In genomic region chr11:58629857-58630256, GRCh38 we compare ENCODE assay signal across 8 cellular contexts. TPM values are rescaled to one million over a fixed set of nuclear protein-coding genes. Genes with fewer than 3 reads are reported as not detected.
A peak's percentile ranks its signal among the peaks of the same experiment; 100 is the strongest.
DNase-seq lines count a peak whose midpoint lies in the region; ATAC-seq and TF ChIP-seq lines count a peak whose summit lies in the region.

No MANE protein-coding gene starts in this region.

- H3K9me3 Mint-ChIP-seq in MCF 10A (ENCODE audit: unreplicated experiment) = no peaks in the 10 kb centered on the region

- in situ Hi-C loops in gastrocnemius medialis (cut with MboI; ENCODE audit: low sequenced_read_pairs in 4 of 4) = loop anchor here in 3 of 4 donors (5.0 to 25.0 kb wide), 3 partner anchors 53 to 507 kb away; partner anchors contain the start of genes LPXN (in 2 of the 3), ZFP91 (in 2 of the 3) and FAM111A (in 1 of the 3)

- no peak for TF ChIP-seq POLR2A in breast epithelium (IDR thresholded peaks at IDR 0.05)
- no peak for TF ChIP-seq POLR2A in gastrocnemius medialis (IDR thresholded peaks at IDR 0.05)

- no peaks in the 10 kb centered on the region for H3K4me1 ChIP-seq in breast epithelium
- H3K4me1 ChIP-seq in foreskin keratinocyte = peaks cover 32% of the 10 kb centered on the region
- H3K4me1 ChIP-seq in gastrocnemius medialis = peaks cover 30 to 42% of the 10 kb centered on the region in 2 donors

- POLR2A ChIA-PET in MCF 10A (lab: Yijun Ruan, JAX) = interaction anchor here (1.1 to 7.1 kb wide), 4 partner anchors 50 to 163 kb away, joined by 3 to 89 read pairs (median 6); partner anchors contain the start of gene LPXN

- H3K27me3 Mint-ChIP-seq in MCF 10A (ENCODE audit: insufficient read depth, unreplicated experiment) = no peaks in the 10 kb centered on the region

- CTCF ChIA-PET in MCF 10A (lab: Yijun Ruan, JAX) = interaction anchor here (0.6 to 5.1 kb wide), 22 partner anchors 11 to 551 kb away, joined by 3 to 41 read pairs (median 4); partner anchors contain the start of gene LPXN

- H3K36me3 ChIP-seq in breast epithelium (no peaks in the 10 kb centered on the region), gastrocnemius medialis (peaks cover 0 to 2% of the 10 kb centered on the region in 2 donors)

- no peak overlapping the region for H3K4me3 Mint-ChIP-seq in MCF 10A (ENCODE audit: unreplicated experiment)

- H3K27ac Mint-ChIP-seq in MCF 10A (ENCODE audit: low read depth, unreplicated experiment) = no peak overlapping the region

- no peak overlapping the region for H3K4me3 ChIP-seq in breast epithelium
- H3K4me3 ChIP-seq in gastrocnemius medialis = no peak overlapping the region

- no peaks in the 10 kb centered on the region for H3K27me3 ChIP-seq in breast epithelium
- no peaks in the 10 kb centered on the region for H3K27me3 ChIP-seq in foreskin keratinocyte
- no peaks in the 10 kb centered on the region for H3K27me3 ChIP-seq in gastrocnemius medialis

- TF ChIP-seq CTCF in MCF 10A (IDR thresholded peaks at IDR 0.05; ENCODE audit: unreplicated experiment) (peak; percentile 51), breast epithelium (IDR thresholded peaks at IDR 0.05) (peak in 1 of 3 donors; percentile 33), foreskin keratinocyte (conservative IDR thresholded peaks at IDR 0.05) (peak; percentile 74), gastrocnemius medialis (IDR thresholded peaks at IDR 0.05 in 4 of 5, conservative IDR thresholded peaks at IDR 0.05 in 1 of 5) (peak in 4 of 5 experiments; percentile 25 to 49 (median 34))

- H3K9me3 ChIP-seq in breast epithelium (no peaks in the 10 kb centered on the region), gastrocnemius medialis (no peaks in the 10 kb centered on the region)

- H3K27ac ChIP-seq in breast epithelium = no peak overlapping the region
- H3K27ac ChIP-seq in foreskin keratinocyte = no peak overlapping the region
- H3K27ac ChIP-seq in gastrocnemius medialis = no peak overlapping the region

- ATAC-seq in foreskin keratinocyte = peak; percentile 42
- ATAC-seq in gastrocnemius medialis = peak in 1 of 2 donors; percentile 37
- ATAC-seq in GM18519 (IDR thresholded peaks at IDR 0.05; ENCODE audit: low FRiP score, unreplicated experiment) = no peak

- peaks cover 28% of the 10 kb centered on the region for H3K4me1 Mint-ChIP-seq in MCF 10A (ENCODE audit: insufficient read depth, unreplicated experiment)

- peaks cover 8% of the 10 kb centered on the region for H3K36me3 Mint-ChIP-seq in MCF 10A (ENCODE audit: insufficient read depth, unreplicated experiment)

- DNase-seq in MCF 10A (ENCODE audit: unreplicated experiment) (peak; percentile 61), breast epithelium (ENCODE audit: low spot score in 2 of 2) (no peak), HPDE6-E6E7 (ENCODE audit: extremely low spot score) (peak; percentile 33), SKM-1 treated with dmso at 0.1 percent for 144 hours (lab: John Stamatoyannopoulos, UW; ENCODE audit: unreplicated experiment) (peak; percentile 54), foreskin keratinocyte (no peak), gastrocnemius medialis (no peak), HuH-7.5 (ENCODE audit: low spot score) (no peak)

- intact Hi-C loops in MCF 10A (cut with micrococcal nuclease) = loop anchor here (1.0 kb wide), 1 partner anchor 53 kb away; no protein-coding TSS in a partner anchor
- intact Hi-C loops in breast epithelium (cut with DNase I; ENCODE audit: low total_unique reads) = no loop called here
- intact Hi-C loops in gastrocnemius medialis (cut with DNase I; ENCODE audit: low total_unique reads) = loop anchor here (2.0 kb wide), 1 partner anchor 53 kb away; no protein-coding TSS in a partner anchor

- BruUV-seq in MCF 10A (replicated peaks; lab: Mats Ljungman, UMichigan) = no TSS peak

RNA-seq across cellular contexts. Expression of gene CNTF, which starts 7.4 kb away (rescaled TPM):
- total RNA-seq in MCF 10A (2022) (2.4 and 2.9 TPM in 2 replicates), breast epithelium (1 to 10 TPM in 1 of 3 donors, under 1 TPM in 2; 0.59 to 1.6 (median 0.66) TPM), foreskin keratinocyte (1.6 and 1.7 TPM in 2 replicates), gastrocnemius medialis (1 to 10 TPM; 3.2 to 8.5 (median 4.0) TPM)
- 0.16 and 0.21 TPM in 2 replicates for polyA plus RNA-seq in foreskin keratinocyte

RNA-seq across cellular contexts. Expression of gene ZFP91, which starts 51.0 kb away (rescaled TPM):
- total RNA-seq in MCF 10A (2022) (72.9 and 86.2 TPM in 2 replicates), breast epithelium (10 to 100 TPM; 45.6 to 64.2 (median 54.9) TPM), foreskin keratinocyte (55.5 and 59.0 TPM in 2 replicates), gastrocnemius medialis (10 to 100 TPM; 59.0 to 94.7 (median 90.6) TPM)
- 14.5 and 18.1 TPM in 2 replicates for polyA plus RNA-seq in foreskin keratinocyte

RNA-seq across cellular contexts. Expression of gene LPXN, which starts 54.2 kb away (rescaled TPM):
- total RNA-seq in MCF 10A (2022) (7.6 and 7.8 TPM in 2 replicates), breast epithelium (10 to 100 TPM in 2 of 3 donors, 1 to 10 TPM in 1; 9.2 to 21.9 (median 18.3) TPM), foreskin keratinocyte (14.9 and 33.2 TPM in 2 replicates), gastrocnemius medialis (1 to 10 TPM; 1.0 to 2.2 (median 1.9) TPM)
- polyA plus RNA-seq in foreskin keratinocyte = 12.6 and 27.4 TPM in 2 replicates

Comparison
In these comparisons a context has a peak if more than half of its experiments do, and no peak if none do; other contexts are left out.
1. DNase-seq: peak in MCF 10A (single experiment), HPDE6-E6E7 (single experiment) and SKM-1 treated with dmso at 0.1 percent for 144 hours (single experiment); none in breast epithelium (0 of 2), foreskin keratinocyte (0 of 2), gastrocnemius medialis (0 of 2) and HuH-7.5 (single experiment).